ENCODE assay signal across 21 cellular contexts in genomic region chr5:109916481-109917153, GRCh38.
"Had no signal": no experiment of that assay in that cellular context is flagged by ENCODE, and none has a peak within 500 bp of the region (broad histone marks: within the 10 kb centered on the region; RNA-seq: fewer than 3 reads in every experiment).

No MANE protein-coding gene starts in this region.

- H3K9me3 ChIP-seq: adrenal gland, gastrocnemius medialis, transverse colon, vagina had no signal

- ATAC-seq: activated CD4-positive, CD25-positive, alpha-beta regulatory T cell treated with anti-CD3 and anti-CD28 coated beads, Interleukin-2, amount 50 U/mL, for 24 hours; gastrocnemius medialis; left colon had no signal

- H3K27me3 ChIP-seq: adrenal gland, dorsolateral prefrontal cortex, gastrocnemius medialis, heart right ventricle, transverse colon, vagina had no signal

- H3K27me3 Mint-ChIP-seq: activated naive CD4-positive, alpha-beta T cell treated with anti-CD3 and anti-CD28 coated beads, Interleukin-2, amount 50 U/mL, for 24 hours; activated T-cell treated with anti-CD3 and anti-CD28 coated beads, Interleukin-2, amount 50 U/mL, for 24 hours had no signal

- H3K27ac ChIP-seq: adrenal gland, cardiac muscle cell, dorsolateral prefrontal cortex, gastrocnemius medialis, heart right ventricle, skin epidermis, transverse colon, vagina had no signal

- DNase-seq: activated CD4-positive, alpha-beta T cell treated with anti-CD3 and anti-CD28 coated beads, Interleukin-2, amount 50 U/mL, for 4 hours; activated effector memory CD4-positive, alpha-beta T cell treated with Interleukin-2 at 50 U/mL for 16 hours; activated T-cell treated with anti-CD3 and anti-CD28 coated beads, Interleukin-2, amount 50 U/mL, for 24 hours; adrenal gland; dorsolateral prefrontal cortex; gastrocnemius medialis; heart right ventricle; left colon; right cardiac atrium; stimulated activated CD4-positive, alpha-beta T cell treated with anti-CD3 and anti-CD28 coated beads, Interleukin-15, amount 100 ng/mL, for 24 hours; stimulated activated CD4-positive, alpha-beta T cell treated with anti-CD3 and anti-CD28 coated beads, Interleukin-4, amount 100 ng/mL, for 1 hour; stimulated activated naive CD4-positive, alpha-beta T cell; substantia nigra; T-helper 9 cell; transverse colon had no signal

- H3K4me3 ChIP-seq: adrenal gland, cardiac muscle cell, dorsolateral prefrontal cortex, gastrocnemius medialis, heart right ventricle, skin epidermis, transverse colon, vagina had no signal

- H3K4me3 Mint-ChIP-seq: activated naive CD4-positive, alpha-beta T cell treated with anti-CD3 and anti-CD28 coated beads, Interleukin-2, amount 50 U/mL, for 24 hours; activated T-cell treated with anti-CD3 and anti-CD28 coated beads, Interleukin-2, amount 50 U/mL, for 24 hours; endodermal cell had no signal

- H3K4me1 ChIP-seq: adrenal gland, gastrocnemius medialis, transverse colon, vagina had no signal

- H3K36me3 ChIP-seq: adrenal gland, cardiac muscle cell, gastrocnemius medialis, heart right ventricle, transverse colon, vagina had no signal

- H3K9me3 Mint-ChIP-seq: activated naive CD4-positive, alpha-beta T cell treated with anti-CD3 and anti-CD28 coated beads, Interleukin-2, amount 50 U/mL, for 24 hours had no signal

- H3K27ac Mint-ChIP-seq: activated naive CD4-positive, alpha-beta T cell treated with anti-CD3 and anti-CD28 coated beads, Interleukin-2, amount 50 U/mL, for 24 hours; activated T-cell treated with anti-CD3 and anti-CD28 coated beads, Interleukin-2, amount 50 U/mL, for 24 hours; endodermal cell had no signal
